Comparison of ENCODE assay signal across 15 cellular contexts in genomic region chr6:81820979-81821378, GRCh38.
DNase-seq lines count a peak whose midpoint lies in the region; ATAC-seq, FAIRE-seq and TF ChIP-seq lines count a peak whose summit lies in the region.
"Had no signal": no experiment of that assay in that cellular context is flagged by ENCODE, and none has a peak within 500 bp of the region (broad histone marks: within the 10 kb centered on the region; RNA-seq: fewer than 3 reads in every experiment).

No MANE protein-coding gene starts in this region.

- no peak for DNase-seq in CD14-positive monocyte (ENCODE audit: low spot score)
- peak; percentile 30 for DNase-seq in NCI-H526 treated with DMSO at 0.1 percent for 48 hours (lab: John Stamatoyannopoulos, UW)
- no peak for DNase-seq in HepG2 (ENCODE audit: low spot score)
- DNase-seq in GM20000 (ENCODE audit: low spot score) = no peak
- no peak for DNase-seq in 8988T
- DNase-seq: activated CD4-positive, CD25-positive, alpha-beta regulatory T cell; activated T-cell treated with anti-CD3 and anti-CD28 coated beads, Interleukin-2, amount 50 U/mL, for 24 hours; amniotic stem cell; dorsolateral prefrontal cortex; psoas muscle; stimulated activated CD4-positive, alpha-beta T cell treated with anti-CD3 and anti-CD28 coated beads, Interleukin-1b, Interleukin-23, amount 100 ng/mL, for 48 hours had no signal

- peaks cover 60% of the 10 kb centered on the region for H3K4me1 ChIP-seq in HepG2 (ENCODE audit: insufficient read depth, low read length)
- H3K4me1 ChIP-seq: BLaER1 treated with 17β-estradiol and CSF1 and Interleukin-3, amounts not matched to agents 10 nM and 100 nM; psoas muscle had no signal

- H3K4me2 ChIP-seq in HepG2 (ENCODE audit: low read depth, low read length) = peak overlapping the region; percentile 34
- H3K4me2 ChIP-seq: BLaER1 treated with 17β-estradiol and CSF1 and Interleukin-3, amounts not matched to agents 10 nM and 100 nM had no signal

- POLR2A ChIA-PET in HepG2 (lab: Yijun Ruan, JAX) = no interaction called here

- H3K4me3 Mint-ChIP-seq in CD14-positive monocyte = peak overlapping the region in 1 of 2 donors; percentile 43
- H3K4me3 Mint-ChIP-seq: activated T-cell treated with anti-CD3 and anti-CD28 coated beads, Interleukin-2, amount 50 U/mL, for 24 hours had no signal

- no peak overlapping the region for H3K27ac ChIP-seq in HepG2 (ENCODE audit: extremely low read length, insufficient read depth, low read length)
- H3K27ac ChIP-seq: BLaER1 treated with 17β-estradiol and CSF1 and Interleukin-3, amounts not matched to agents 10 nM and 100 nM; dorsolateral prefrontal cortex; psoas muscle had no signal

- intact Hi-C loops in CD14-positive monocyte (cut with micrococcal nuclease) = no loop called here
- intact Hi-C loops in HepG2 (cut with micrococcal nuclease; ENCODE audit: unreplicated experiment) = loop anchor here (5.0 kb wide), 1 partner anchor 54 kb away; no protein-coding TSS in a partner anchor

- TF ChIP-seq EP300 in HepG2 (IDR thresholded peaks at IDR 0.05; ENCODE audit: low read depth in 2 of 2, low read length in 2 of 2) = no peak
- TF ChIP-seq EP300 in HepG2 (CRISPR knock-in tag; IDR thresholded peaks at IDR 0.05; ENCODE audit: borderline replicate concordance) = no peak

- H3K9me3 Mint-ChIP-seq in CD14-positive monocyte = peaks cover 0 to 6% (median 1%) of the 10 kb centered on the region in 7 donors

- peaks cover 0 to 1% (median 0%) of the 10 kb centered on the region in 3 donors for H3K27me3 Mint-ChIP-seq in CD14-positive monocyte (ENCODE audit: low read depth in 3 of 3)
- H3K27me3 Mint-ChIP-seq: activated T-cell treated with anti-CD3 and anti-CD28 coated beads, Interleukin-2, amount 50 U/mL, for 24 hours had no signal

- no peak overlapping the region for H3K9ac ChIP-seq in HepG2 (ENCODE audit: insufficient read depth, low read depth, low read length)
- H3K9ac ChIP-seq: BLaER1 treated with 17β-estradiol and CSF1 and Interleukin-3, amounts not matched to agents 10 nM and 100 nM had no signal

- H3K79me2 ChIP-seq in HepG2 (ENCODE audit: insufficient read depth, low read length) = no peaks in the 10 kb centered on the region

- no TSS peak for BruUV-seq in HepG2 (replicated peaks; lab: Mats Ljungman, UMichigan)

- no peaks in the 10 kb centered on the region for H3K36me3 ChIP-seq in HepG2 (replicated peaks in 1 of 2; ENCODE audit: control insufficient read depth in 1 of 2, insufficient read depth in 2 of 2, low read length in 2 of 2)
- H3K36me3 ChIP-seq: BLaER1 treated with 17β-estradiol and CSF1 and Interleukin-3, amounts not matched to agents 10 nM and 100 nM had no signal

- TF ChIP-seq RAD21 in HepG2 (CRISPR knock-in tag; IDR thresholded peaks at IDR 0.05) = no peak

- H3K9me3 ChIP-seq in HepG2 (ENCODE audit: low read length) = no peaks in the 10 kb centered on the region
- H3K9me3 ChIP-seq: BLaER1 treated with 17β-estradiol and CSF1 and Interleukin-3, amounts not matched to agents 10 nM and 100 nM; psoas muscle had no signal

- no peak overlapping the region for H2AFZ ChIP-seq in HepG2 (ENCODE audit: low read length)

- in situ Hi-C loops in HepG2 (cut with HindIII; ENCODE audit: extremely low pct_ligation_motif_present, low pct_unique_long_range_greater_than_20kb) = no loop called here

- peaks cover 17% of the 10 kb centered on the region for H3K4me1 Mint-ChIP-seq in CD14-positive monocyte

- H3K4me3 ChIP-seq in HepG2 (replicated peaks in 1 of 3; ENCODE audit: insufficient read depth in 1 of 3, low read depth in 2 of 3, low read length in 3 of 3) = 0 out of 6 replicates have a peak overlapping the region, but pooled peaks of 1 of the 3 experiments have one; percentile 6
- H3K4me3 ChIP-seq: BLaER1 treated with 17β-estradiol and CSF1 and Interleukin-3, amounts not matched to agents 10 nM and 100 nM; dorsolateral prefrontal cortex; psoas muscle had no signal

- TF ChIP-seq CTCF in CD14-positive monocyte (IDR thresholded peaks at IDR 0.05) (no peak), HepG2 (CRISPR knock-in tag; IDR thresholded peaks at IDR 0.05) (no peak), GM20000 (IDR thresholded peaks at IDR 0.05; ENCODE audit: extremely low read depth, missing control alignments) (no peak)

- 12% methylated on average over 1 of the region's 1 CpG for whole genome bisulfite sequencing in HepG2 (ENCODE audit: low lambda C conversion rate)

- CTCF ChIA-PET in HepG2 (lab: Yijun Ruan, JAX; ENCODE audit: low intra/inter-chr PET ratio, low total read pairs) = no interaction called here

- H3K27ac Mint-ChIP-seq in CD14-positive monocyte = peak overlapping the region in 4 of 7 donors; percentile 4 to 66 (median 48)
- H3K27ac Mint-ChIP-seq: activated T-cell treated with anti-CD3 and anti-CD28 coated beads, Interleukin-2, amount 50 U/mL, for 24 hours had no signal

- no peaks in the 10 kb centered on the region for H4K20me1 ChIP-seq in HepG2 (ENCODE audit: insufficient read depth, low read length)
- H4K20me1 ChIP-seq: BLaER1 treated with 17β-estradiol and CSF1 and Interleukin-3, amounts not matched to agents 10 nM and 100 nM had no signal

- FAIRE-seq in HepG2 (lab: Jason Lieb, UNC) = no peak

- no peak for TF ChIP-seq POLR2A in HepG2 (IDR thresholded peaks at IDR 0.05; ENCODE audit: insufficient read depth in 1 of 2, low read depth in 2 of 2, low read length in 2 of 2)

- H3K27me3 ChIP-seq in HepG2 (ENCODE audit: control insufficient read depth in 1 of 2, insufficient read depth in 2 of 2, low read length in 2 of 2) = no peaks in the 10 kb centered on the region
- H3K27me3 ChIP-seq: BLaER1 treated with 17β-estradiol and CSF1 and Interleukin-3, amounts not matched to agents 10 nM and 100 nM had no signal

- H3K36me3 Mint-ChIP-seq in CD14-positive monocyte = no peaks in the 10 kb centered on the region

- peak; percentile 48 for ATAC-seq in GM19372 (IDR thresholded peaks at IDR 0.05; ENCODE audit: low read depth, unreplicated experiment)
- peak; percentile 47; the same call in 1 of the 3 replicates for ATAC-seq in HepG2
- ATAC-seq in HG02678 (IDR thresholded peaks at IDR 0.05; ENCODE audit: unreplicated experiment) = no peak
- ATAC-seq in HG02571 (IDR thresholded peaks at IDR 0.05; ENCODE audit: unreplicated experiment) = no peak
- ATAC-seq: psoas muscle had no signal

TF ChIP-seq in HepG2, 621 proteins besides CTCF, POLR2A, EP300 and RAD21:
- TF ChIP-seq GABPA (IDR thresholded peaks at IDR 0.05; ENCODE audit: low read depth, low read length) (no peak), GABPA (CRISPR knock-in tag; IDR thresholded peaks at IDR 0.05; ENCODE audit: low read depth) (no peak), RFX5 (IDR thresholded peaks at IDR 0.05; ENCODE audit: low read depth, low read length) (no peak), TCF7 (IDR thresholded peaks at IDR 0.05; ENCODE audit: low read depth) (0 out of 2 replicates have a peak, but pooled peaks have one; percentile 25), ZIK1 (CRISPR knock-in tag; IDR thresholded peaks at IDR 0.05; ENCODE audit: borderline replicate concordance, low read depth) (no peak), HOXA9 (CRISPR knock-in tag; IDR thresholded peaks at IDR 0.05; ENCODE audit: borderline replicate concordance) (no peak), ZEB1 (IDR thresholded peaks at IDR 0.05; ENCODE audit: insufficient replicate concordance, low read depth) (no peak), SALL2 (CRISPR knock-in tag; IDR thresholded peaks at IDR 0.05) (no peak)
- TF ChIP-seq, protein P1, sequence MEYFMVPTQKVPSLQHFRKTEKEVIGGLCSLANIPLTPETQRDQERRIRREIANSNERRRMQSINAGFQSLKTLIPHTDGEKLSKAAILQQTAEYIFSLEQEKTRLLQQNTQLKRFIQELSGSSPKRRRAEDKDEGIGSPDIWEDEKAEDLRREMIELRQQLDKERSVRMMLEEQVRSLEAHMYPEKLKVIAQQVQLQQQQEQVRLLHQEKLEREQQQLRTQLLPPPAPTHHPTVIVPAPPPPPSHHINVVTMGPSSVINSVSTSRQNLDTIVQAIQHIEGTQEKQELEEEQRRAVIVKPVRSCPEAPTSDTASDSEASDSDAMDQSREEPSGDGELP (IDR thresholded peaks at IDR 0.05; ENCODE audit: borderline replicate concordance, low read depth) = peak; percentile 66

Comparison
In these comparisons a context has a peak if more than half of its experiments do, and no peak if none do; other contexts are left out.
1. ATAC-seq: peak in GM19372 (single experiment) and HepG2 (single experiment); none in HG02678 (single experiment) and HG02571 (single experiment).